ENCODE assay signal across 8 cellular contexts in genomic region chr16:85151603-85152413, GRCh38. TPM values are rescaled to one million over a fixed set of nuclear protein-coding genes. Genes with fewer than 3 reads are reported as not detected.
DNase-seq lines count a peak whose midpoint lies in the region; ATAC-seq and TF ChIP-seq lines count a peak whose summit lies in the region.
"Had no signal": no experiment of that assay in that cellular context is flagged by ENCODE, and none has a peak within 500 bp of the region (broad histone marks: within the 10 kb centered on the region; RNA-seq: fewer than 3 reads in every experiment).

No MANE protein-coding gene starts in this region.

- H3K4me1 Mint-ChIP-seq in CD4-positive, alpha-beta T cell (ENCODE audit: low read depth): peaks cover 2% of the 10 kb centered on the region
- no peaks in the 10 kb centered on the region for H3K4me1 Mint-ChIP-seq in activated T-cell treated with anti-CD3 and anti-CD28 coated beads, Interleukin-2, amount 50 U/mL, for 24 hours (ENCODE audit: low read depth)

- H3K4me3 ChIP-seq in ascending aorta: no peak overlapping the region

- DNase-seq in ascending aorta (ENCODE audit: low spot score in 2 of 2): peak; percentile 58 to 91
- DNase-seq in iris pigment epithelial cell (ENCODE audit: low read depth): peak; percentile 78
- DNase-seq in substantia nigra (lab: John Stamatoyannopoulos, UW): peak in 39 of 49 donors; percentile 20 to 87 (median 59)
- DNase-seq in CD4-positive, alpha-beta T cell: no peak
- no peak for DNase-seq in activated T-cell treated with anti-CD3 and anti-CD28 coated beads, Interleukin-2, amount 50 U/mL, for 24 hours

- H3K36me3 ChIP-seq in ascending aorta: no peaks in the 10 kb centered on the region

- TF ChIP-seq CTCF in ascending aorta (IDR thresholded peaks at IDR 0.05): no peak
- TF ChIP-seq CTCF in CD4-positive, alpha-beta T cell (IDR thresholded peaks at IDR 0.05): no peak

- ATAC-seq in HG02588 (IDR thresholded peaks at IDR 0.05; ENCODE audit: unreplicated experiment): peak; percentile 52
- no peak for ATAC-seq in CD4-positive, alpha-beta T cell (ENCODE audit: poor library complexity)
- no peak for ATAC-seq in GM21576 (IDR thresholded peaks at IDR 0.05; ENCODE audit: unreplicated experiment)

- no peak overlapping the region for H3K4me3 Mint-ChIP-seq in CD4-positive, alpha-beta T cell
- H3K4me3 Mint-ChIP-seq in activated T-cell treated with anti-CD3 and anti-CD28 coated beads, Interleukin-2, amount 50 U/mL, for 24 hours: no peak overlapping the region

- POLR2A ChIA-PET in CD4-positive, alpha-beta T cell (lab: Charles Lee): no interaction called here

- H3K9me3 ChIP-seq in ascending aorta: no peaks in the 10 kb centered on the region
- no peaks in the 10 kb centered on the region for H3K9me3 ChIP-seq in CD4-positive, alpha-beta T cell (ENCODE audit: control insufficient read depth, low read length)

- H3K27ac ChIP-seq in ascending aorta (peak overlapping the region; percentile 50 to 76), substantia nigra (ENCODE audit: low read depth, low read length, poor library complexity, severe bottlenecking) (no peak overlapping the region)
- H3K27ac ChIP-seq in CD4-positive, alpha-beta T cell (ENCODE audit: low read depth, low read length): no peak overlapping the region

- CTCF ChIA-PET in CD4-positive, alpha-beta T cell (lab: Charles Lee): no interaction called here

- intact Hi-C loops in ascending aorta (cut with DNase I): loop anchor here (1.0 to 2.0 kb wide), 2 partner anchors 8 to 21 kb away; no protein-coding TSS in a partner anchor
- intact Hi-C loops in CD4-positive, alpha-beta T cell (cut with DNase I, micrococcal nuclease): no loop called here

- H3K27me3 Mint-ChIP-seq in CD4-positive, alpha-beta T cell: no peaks in the 10 kb centered on the region
- no peaks in the 10 kb centered on the region for H3K27me3 Mint-ChIP-seq in activated T-cell treated with anti-CD3 and anti-CD28 coated beads, Interleukin-2, amount 50 U/mL, for 24 hours

- no peaks in the 10 kb centered on the region for H3K36me3 Mint-ChIP-seq in CD4-positive, alpha-beta T cell (ENCODE audit: low read depth)
- H3K36me3 Mint-ChIP-seq in activated T-cell treated with anti-CD3 and anti-CD28 coated beads, Interleukin-2, amount 50 U/mL, for 24 hours (ENCODE audit: low read depth): no peaks in the 10 kb centered on the region

- H3K27me3 ChIP-seq in ascending aorta: no peaks in the 10 kb centered on the region
- H3K27me3 ChIP-seq in CD4-positive, alpha-beta T cell (ENCODE audit: control insufficient read depth, insufficient read depth, low read length): no peaks in the 10 kb centered on the region

- H3K27ac Mint-ChIP-seq in CD4-positive, alpha-beta T cell: no peak overlapping the region
- no peak overlapping the region for H3K27ac Mint-ChIP-seq in activated T-cell treated with anti-CD3 and anti-CD28 coated beads, Interleukin-2, amount 50 U/mL, for 24 hours

- H3K9me3 Mint-ChIP-seq in CD4-positive, alpha-beta T cell: no peaks in the 10 kb centered on the region
- no peaks in the 10 kb centered on the region for H3K9me3 Mint-ChIP-seq in activated T-cell treated with anti-CD3 and anti-CD28 coated beads, Interleukin-2, amount 50 U/mL, for 24 hours

- H3K4me1 ChIP-seq in ascending aorta: peaks cover 20 to 36% of the 10 kb centered on the region in 2 donors

RNA-seq across cellular contexts. Expression of gene CIBAR2, which starts 39.5 kb away (rescaled TPM):
- total RNA-seq in ascending aorta: not detected
- not detected for total RNA-seq in CD4-positive, alpha-beta T cell
- total RNA-seq: NCI-H460 had no signal

Comparison
In these comparisons a context has a peak if more than half of its experiments do, and no peak if none do; other contexts are left out.
1. DNase-seq: peak in ascending aorta (2 of 2), iris pigment epithelial cell (single experiment) and substantia nigra (39 of 49); none in CD4-positive, alpha-beta T cell (0 of 10) and activated T-cell treated with anti-CD3 and anti-CD28 coated beads, Interleukin-2, amount 50 U/mL, for 24 hours (single experiment).
2. H3K27ac ChIP-seq: peak in ascending aorta (2 of 2); none in substantia nigra (single experiment) and CD4-positive, alpha-beta T cell (single experiment).